Comparison of ENCODE assay signal across 1 cellular context in the genomic region with DNA sequence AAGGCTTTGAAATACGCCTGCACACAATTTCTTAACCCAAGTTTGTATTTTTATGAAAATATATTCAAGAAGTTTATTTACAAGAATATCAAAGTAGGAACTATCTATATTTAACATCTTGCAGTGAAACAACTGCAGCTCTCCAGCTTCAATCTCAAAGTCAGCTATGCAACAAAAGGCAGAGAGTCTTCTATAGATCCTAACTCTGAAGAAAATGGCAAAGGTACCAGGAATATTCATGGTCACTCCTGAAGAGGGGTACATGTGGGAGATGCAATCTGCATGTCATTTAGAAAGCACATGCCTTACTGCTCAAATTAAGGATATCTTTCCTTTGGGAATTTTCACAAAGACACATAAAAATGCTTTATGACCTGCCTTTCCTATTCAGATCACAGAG.
TF ChIP-seq lines count a peak whose summit lies in the region.

No MANE protein-coding gene starts in this region.

TF ChIP-seq in endothelial cell of umbilical vein, 7 proteins besides CTCF, POLR2A, EP300 and RAD21 (continued from another document):
- TF ChIP-seq GATA2 (IDR thresholded peaks at IDR 0.05; ENCODE audit: insufficient read depth, insufficient read length, low read depth, low read length): no peak
- no peak for TF ChIP-seq POLR2AphosphoS5 (IDR thresholded peaks at IDR 0.05; ENCODE audit: insufficient read depth, low read depth, low read length)
TF ChIP-seq in endothelial cell of umbilical vein: peak in this region for 0.
